In genomic region chr5:122773615-122774014, GRCh38 we compare ENCODE assay signal across 14 cellular contexts. TPM values are rescaled to one million over a fixed set of nuclear protein-coding genes. Genes with fewer than 3 reads are reported as not detected.
DNase-seq lines count a peak whose midpoint lies in the region; ATAC-seq, FAIRE-seq and TF ChIP-seq lines count a peak whose summit lies in the region.
"Had no signal": no experiment of that assay in that cellular context is flagged by ENCODE, and none has a peak within 500 bp of the region (broad histone marks: within the 10 kb centered on the region; RNA-seq: fewer than 3 reads in every experiment).

No MANE protein-coding gene starts in this region.

- POLR2A ChIA-PET in Caco-2 (lab: Charles Lee) (no interaction called here), HepG2 (lab: Yijun Ruan, JAX) (interaction anchor here (1.1 kb wide), 1 partner anchor 71 kb away, joined by 4 read pairs; the partner anchor contains the start of gene SNX24)

- no TSS peak for BruUV-seq in Caco-2 (replicated peaks; lab: Mats Ljungman, UMichigan)
- no TSS peak for BruUV-seq in HepG2 (replicated peaks; lab: Mats Ljungman, UMichigan)

- peaks cover 18% of the 10 kb centered on the region for H3K9me3 Mint-ChIP-seq in Caco-2 (ENCODE audit: unreplicated experiment)

- H3K27me3 Mint-ChIP-seq in Caco-2 (ENCODE audit: insufficient read depth, unreplicated experiment): no peaks in the 10 kb centered on the region

- H3K27me3 ChIP-seq in Caco-2 (replicated peaks; ENCODE audit: control insufficient read depth, insufficient read depth, low read length): no peaks in the 10 kb centered on the region
- H3K27me3 ChIP-seq in HepG2 (ENCODE audit: control insufficient read depth in 1 of 2, insufficient read depth in 2 of 2, low read length in 2 of 2): no peaks in the 10 kb centered on the region; a peak in 1 of 5 replicates
- no peaks in the 10 kb centered on the region for H3K27me3 ChIP-seq in tibial nerve
- H3K27me3 ChIP-seq: gastroesophageal sphincter had no signal

- H3K27ac ChIP-seq in HepG2 (ENCODE audit: extremely low read length, insufficient read depth, low read length): no peak overlapping the region
- H3K27ac ChIP-seq in tibial nerve: peak overlapping the region in 1 of 4 donors; percentile 95

- H3K27ac Mint-ChIP-seq in Caco-2 (ENCODE audit: unreplicated experiment): peak overlapping the region; percentile 2

- TF ChIP-seq RAD21 in HepG2 (CRISPR knock-in tag; IDR thresholded peaks at IDR 0.05): no peak

- ATAC-seq in HepG2: peak; percentile 56
- ATAC-seq: gastroesophageal sphincter, Right ventricle myocardium inferior had no signal

- no peaks in the 10 kb centered on the region for H3K9me3 ChIP-seq in Caco-2
- H3K9me3 ChIP-seq in HepG2 (ENCODE audit: low read length): no peaks in the 10 kb centered on the region
- H3K9me3 ChIP-seq in tibial nerve: no peaks in the 10 kb centered on the region
- H3K9me3 ChIP-seq: gastroesophageal sphincter had no signal

- peaks cover 32% of the 10 kb centered on the region for H3K79me2 ChIP-seq in HepG2 (ENCODE audit: insufficient read depth, low read length)

- TF ChIP-seq CTCF in AG10803 (conservative IDR thresholded peaks at IDR 0.05; ENCODE audit: low read length) (no peak), Caco-2 (IDR thresholded peaks at IDR 0.05; ENCODE audit: insufficient read depth in 1 of 2, low read depth in 1 of 2, low read length in 1 of 2, severe bottlenecking in 1 of 2, unreplicated experiment in 1 of 2) (no peak), HepG2 (CRISPR knock-in tag; IDR thresholded peaks at IDR 0.05) (no peak), tibial nerve (IDR thresholded peaks at IDR 0.05) (no peak)

- intact Hi-C loops in Caco-2 (cut with micrococcal nuclease; ENCODE audit: unreplicated experiment) (loop anchor here (1.0 to 2.0 kb wide), 2 partner anchors 7 to 71 kb away; partner anchors contain the start of gene SNX24), HepG2 (cut with micrococcal nuclease; ENCODE audit: unreplicated experiment) (loop anchor here (2.0 kb wide), 1 partner anchor 649 kb away; the partner anchor contains the start of gene CEP120)

- in situ Hi-C loops in HepG2 (cut with HindIII; ENCODE audit: extremely low pct_ligation_motif_present, low pct_unique_long_range_greater_than_20kb): no loop called here

- H3K4me3 Mint-ChIP-seq in Caco-2 (ENCODE audit: unreplicated experiment): peak overlapping the region; percentile 96

- TF ChIP-seq POLR2A in HepG2 (IDR thresholded peaks at IDR 0.05; ENCODE audit: insufficient read depth in 1 of 2, low read depth in 2 of 2, low read length in 2 of 2): no peak
- no peak for TF ChIP-seq POLR2A in tibial nerve (IDR thresholded peaks at IDR 0.05)

- H3K4me1 Mint-ChIP-seq in Caco-2 (ENCODE audit: low read depth, unreplicated experiment): peaks cover 52% of the 10 kb centered on the region

- CTCF ChIA-PET in Caco-2 (lab: Charles Lee) (interaction anchor here (0.5 kb wide), 1 partner anchor 22 kb away, joined by 3 read pairs; no protein-coding TSS in a partner anchor), HepG2 (lab: Yijun Ruan, JAX; ENCODE audit: low intra/inter-chr PET ratio, low total read pairs) (no interaction called here)

- H4K20me1 ChIP-seq in HepG2 (ENCODE audit: insufficient read depth, low read length): peaks cover 13% of the 10 kb centered on the region

- WGBS in HepG2 (ENCODE audit: low lambda C conversion rate): 0% methylated on average over 3 of the region's 3 CpGs
- WGBS in tibial nerve, 2 donors: 59 to 68% methylated on average over 3 of the region's 3 CpGs

- no peaks in the 10 kb centered on the region for H3K36me3 Mint-ChIP-seq in Caco-2 (ENCODE audit: insufficient read depth, unreplicated experiment)

- no peaks in the 10 kb centered on the region for H3K36me3 ChIP-seq in Caco-2 (ENCODE audit: control insufficient read depth, insufficient read depth, low read length)
- no peaks in the 10 kb centered on the region for H3K36me3 ChIP-seq in HepG2 (replicated peaks in 1 of 2; ENCODE audit: control insufficient read depth in 1 of 2, insufficient read depth in 2 of 2, low read length in 2 of 2)
- no peaks in the 10 kb centered on the region for H3K36me3 ChIP-seq in tibial nerve
- H3K36me3 ChIP-seq: gastroesophageal sphincter had no signal

- TF ChIP-seq EP300 in HepG2 (IDR thresholded peaks at IDR 0.05; ENCODE audit: low read depth in 2 of 2, low read length in 2 of 2) (no peak), HepG2 (CRISPR knock-in tag; IDR thresholded peaks at IDR 0.05; ENCODE audit: borderline replicate concordance) (no peak), tibial nerve (IDR thresholded peaks at IDR 0.05) (no peak)

- peak; percentile 1 for DNase-seq in AG10803 (ENCODE audit: low read depth)
- peak in 1 of 2 experiments; percentile 48 for DNase-seq in Caco-2
- DNase-seq in SKM-1 treated with dmso at 0.1 percent for 144 hours (lab: John Stamatoyannopoulos, UW; ENCODE audit: unreplicated experiment): peak; percentile 76
- peak; percentile 84 for DNase-seq in HepG2 (ENCODE audit: low spot score)
- DNase-seq in medulla oblongata (ENCODE audit: extremely low spot score): no peak
- DNase-seq in tibial nerve (ENCODE audit: low spot score in 2 of 2): no peak
- DNase-seq in stimulated activated CD4-positive, alpha-beta T cell treated with anti-CD3 and anti-CD28 coated beads, Interleukin-12 subunit alpha, Interleukin-12 subunit beta, amount 100 ng/mL, for 4 hours: no peak
- no peak for DNase-seq in iPS-NIHi7 (ENCODE audit: extremely low spot score)
- DNase-seq: dermis blood vessel endothelial cell; kidney; NCI-H1092 treated with DMSO at 0.1 percent for 48 hours; stimulated activated CD4-positive, alpha-beta T cell treated with anti-CD3 and anti-CD28 coated beads, Interleukin-15, amount 100 ng/mL, for 24 hours had no signal

- peak overlapping the region; percentile 92 for H3K4me2 ChIP-seq in HepG2 (ENCODE audit: low read depth, low read length)

- no peak overlapping the region for H2AFZ ChIP-seq in HepG2 (ENCODE audit: low read length)

- H3K4me3 ChIP-seq in AG10803 (ENCODE audit: low read length) (no peak overlapping the region), Caco-2 (ENCODE audit: low read depth, low read length) (no peak overlapping the region), HepG2 (replicated peaks in 1 of 3; ENCODE audit: insufficient read depth in 1 of 3, low read depth in 2 of 3, low read length in 3 of 3) (peak overlapping the region in 1 of 3 experiments; percentile 98; a peak in 2 of 6 replicates), tibial nerve (no peak overlapping the region)
- H3K4me3 ChIP-seq: gastroesophageal sphincter had no signal

- peaks cover 44% of the 10 kb centered on the region for H3K4me1 ChIP-seq in Caco-2
- H3K4me1 ChIP-seq in HepG2 (ENCODE audit: insufficient read depth, low read length): peaks cover 46% of the 10 kb centered on the region
- peaks cover 0 to 28% (median 18%) of the 10 kb centered on the region in 4 donors for H3K4me1 ChIP-seq in tibial nerve

- peak; percentile 70 for FAIRE-seq in HepG2 (lab: Jason Lieb, UNC)
- FAIRE-seq: kidney had no signal

- peak overlapping the region; percentile 68; the same call in 1 of the 2 replicates for H3K9ac ChIP-seq in HepG2 (ENCODE audit: insufficient read depth, low read depth, low read length)

TF ChIP-seq in HepG2, 621 proteins besides CTCF, POLR2A, EP300 and RAD21 (continues in another document):
- TF ChIP-seq, protein P1, sequence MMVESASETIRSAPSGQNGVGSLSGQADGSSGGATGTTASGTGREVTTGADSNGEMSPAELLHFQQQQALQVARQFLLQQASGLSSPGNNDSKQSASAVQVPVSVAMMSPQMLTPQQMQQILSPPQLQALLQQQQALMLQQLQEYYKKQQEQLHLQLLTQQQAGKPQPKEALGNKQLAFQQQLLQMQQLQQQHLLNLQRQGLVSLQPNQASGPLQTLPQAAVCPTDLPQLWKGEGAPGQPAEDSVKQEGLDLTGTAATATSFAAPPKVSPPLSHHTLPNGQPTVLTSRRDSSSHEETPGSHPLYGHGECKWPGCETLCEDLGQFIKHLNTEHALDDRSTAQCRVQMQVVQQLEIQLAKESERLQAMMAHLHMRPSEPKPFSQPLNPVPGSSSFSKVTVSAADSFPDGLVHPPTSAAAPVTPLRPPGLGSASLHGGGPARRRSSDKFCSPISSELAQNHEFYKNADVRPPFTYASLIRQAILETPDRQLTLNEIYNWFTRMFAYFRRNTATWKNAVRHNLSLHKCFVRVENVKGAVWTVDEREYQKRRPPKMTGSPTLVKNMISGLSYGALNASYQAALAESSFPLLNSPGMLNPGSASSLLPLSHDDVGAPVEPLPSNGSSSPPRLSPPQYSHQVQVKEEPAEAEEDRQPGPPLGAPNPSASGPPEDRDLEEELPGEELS (CRISPR knock-in tag; IDR thresholded peaks at IDR 0.05): no peak
- TF ChIP-seq EHMT2 (IDR thresholded peaks at IDR 0.05; ENCODE audit: borderline replicate concordance, low read depth, low read length) (0 out of 2 replicates have a peak, but pooled peaks have one; percentile 10), ZNF546 (CRISPR knock-in tag; conservative IDR thresholded peaks at IDR 0.05) (no peak), ETV6 (CRISPR knock-in tag; conservative IDR thresholded peaks at IDR 0.05) (no peak), HCFC1 (IDR thresholded peaks at IDR 0.05; ENCODE audit: low read depth, low read length) (no peak)

RNA-seq across cellular contexts. Expression of gene SNX2, which starts 1.3 kb away (rescaled TPM):
- total RNA-seq in Caco-2 (2022) (115 and 123 TPM in 2 replicates), HepG2 (2016; rRNA removed; fragmentation: Illumina TruSeq; extraction: Trizol) (78.8 and 125 TPM in 2 replicates), tibial nerve (10 to 100 TPM; 64.5 to 88.2 (median 70.2) TPM)
- total RNA-seq in HepG2 (2016; cell fraction: cytosol; rRNA removed; fragmentation: Illumina TruSeq; extraction: Trizol; ENCODE audit: low read depth): 19.3 and 19.5 TPM in 2 replicates
- 76.7 and 134 TPM in 2 replicates for total RNA-seq in HepG2 (2016; cell fraction: insoluble cytoplasmic fraction; rRNA removed; fragmentation: Illumina TruSeq; extraction: Trizol)
- 28.4 and 35.7 TPM in 2 replicates for total RNA-seq in HepG2 (2016; cell fraction: membrane; rRNA removed; fragmentation: Illumina TruSeq; extraction: Trizol)
- total RNA-seq in HepG2 (2016; cell fraction: nucleus; rRNA removed; fragmentation: Illumina TruSeq; extraction: Trizol): 40.7 and 47.7 TPM in 2 replicates
- polyA plus RNA-seq in HepG2 (2011; rRNA removed): 22.1 and 26.4 TPM in 2 replicates
- 13.5 and 20.2 TPM in 2 replicates for polyA plus RNA-seq in HepG2 (2011; cell fraction: cytosol; rRNA removed)
- polyA plus RNA-seq in HepG2 (2011; cell fraction: nucleus; rRNA removed): 5.3 and 27.3 TPM in 2 replicates
- 36.3 and 44.4 TPM in 2 replicates for polyA plus RNA-seq in HepG2 (2012)
- 8.5 and 9.7 TPM in 2 replicates for polyA plus RNA-seq in HepG2 (2016; cell fraction: cytosol; fragmentation: Illumina TruSeq; extraction: Trizol; ENCODE audit: low read depth)
- polyA plus RNA-seq in HepG2 (2016; cell fraction: insoluble cytoplasmic fraction; fragmentation: Illumina TruSeq; extraction: Trizol; ENCODE audit: low read depth): 97.7 and 101 TPM in 2 replicates
- 13.4 and 15.8 TPM in 2 replicates for polyA plus RNA-seq in HepG2 (2016; cell fraction: membrane; fragmentation: Illumina TruSeq; extraction: Trizol; ENCODE audit: low read depth)
- polyA plus RNA-seq in HepG2 (2016; cell fraction: nucleus; fragmentation: Illumina TruSeq; extraction: Trizol; ENCODE audit: insufficient read depth, low read depth): 33.7 and 39.0 TPM in 2 replicates
- 43.8 and 116 TPM in 2 replicates for polyA minus RNA-seq in HepG2 (2011; rRNA and poly(A)+ RNA removed; ENCODE audit: low replicate concordance)
- 30.6 and 33.3 TPM in 2 replicates for polyA minus RNA-seq in HepG2 (2011; cell fraction: cytosol; rRNA and poly(A)+ RNA removed)
- polyA minus RNA-seq in HepG2 (2011; cell fraction: nucleus; rRNA and poly(A)+ RNA removed): 64.4 and 79.3 TPM in 2 replicates

Comparison
In these comparisons a context has a peak if more than half of its experiments do, and no peak if none do; other contexts are left out.
1. DNase-seq: peak in AG10803 (single experiment), SKM-1 treated with dmso at 0.1 percent for 144 hours (single experiment) and HepG2 (single experiment); none in medulla oblongata (single experiment), tibial nerve (0 of 2), stimulated activated CD4-positive, alpha-beta T cell treated with anti-CD3 and anti-CD28 coated beads, Interleukin-12 subunit alpha, Interleukin-12 subunit beta, amount 100 ng/mL, for 4 hours (single experiment) and iPS-NIHi7 (single experiment).